Comparison of ENCODE assay signal across 1 cellular context in the genomic region with DNA sequence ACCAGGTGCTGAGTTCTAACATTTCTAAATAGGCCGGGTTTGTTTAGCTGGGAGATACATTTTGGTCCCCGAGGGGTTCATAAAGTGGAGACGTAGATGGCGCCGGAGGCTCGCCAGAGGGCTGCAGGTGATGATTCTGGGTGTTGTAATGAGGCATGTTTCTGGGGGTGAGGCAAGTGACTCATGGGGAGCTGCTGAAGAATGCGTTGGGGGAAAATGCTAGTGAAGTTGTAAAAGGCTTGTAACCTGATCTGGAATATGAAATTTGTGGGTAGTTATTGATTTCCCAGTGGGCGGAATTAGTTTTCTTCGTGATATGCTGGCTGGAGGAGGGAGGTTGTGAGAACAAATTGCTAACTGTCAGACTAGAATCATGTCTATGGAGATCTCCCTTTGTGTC.
TF ChIP-seq lines count a peak whose summit lies in the region.

No MANE protein-coding gene starts in this region.

TF ChIP-seq in GM12878, 131 proteins besides CTCF, POLR2A, EP300 and RAD21:
- TF ChIP-seq, protein P1, sequence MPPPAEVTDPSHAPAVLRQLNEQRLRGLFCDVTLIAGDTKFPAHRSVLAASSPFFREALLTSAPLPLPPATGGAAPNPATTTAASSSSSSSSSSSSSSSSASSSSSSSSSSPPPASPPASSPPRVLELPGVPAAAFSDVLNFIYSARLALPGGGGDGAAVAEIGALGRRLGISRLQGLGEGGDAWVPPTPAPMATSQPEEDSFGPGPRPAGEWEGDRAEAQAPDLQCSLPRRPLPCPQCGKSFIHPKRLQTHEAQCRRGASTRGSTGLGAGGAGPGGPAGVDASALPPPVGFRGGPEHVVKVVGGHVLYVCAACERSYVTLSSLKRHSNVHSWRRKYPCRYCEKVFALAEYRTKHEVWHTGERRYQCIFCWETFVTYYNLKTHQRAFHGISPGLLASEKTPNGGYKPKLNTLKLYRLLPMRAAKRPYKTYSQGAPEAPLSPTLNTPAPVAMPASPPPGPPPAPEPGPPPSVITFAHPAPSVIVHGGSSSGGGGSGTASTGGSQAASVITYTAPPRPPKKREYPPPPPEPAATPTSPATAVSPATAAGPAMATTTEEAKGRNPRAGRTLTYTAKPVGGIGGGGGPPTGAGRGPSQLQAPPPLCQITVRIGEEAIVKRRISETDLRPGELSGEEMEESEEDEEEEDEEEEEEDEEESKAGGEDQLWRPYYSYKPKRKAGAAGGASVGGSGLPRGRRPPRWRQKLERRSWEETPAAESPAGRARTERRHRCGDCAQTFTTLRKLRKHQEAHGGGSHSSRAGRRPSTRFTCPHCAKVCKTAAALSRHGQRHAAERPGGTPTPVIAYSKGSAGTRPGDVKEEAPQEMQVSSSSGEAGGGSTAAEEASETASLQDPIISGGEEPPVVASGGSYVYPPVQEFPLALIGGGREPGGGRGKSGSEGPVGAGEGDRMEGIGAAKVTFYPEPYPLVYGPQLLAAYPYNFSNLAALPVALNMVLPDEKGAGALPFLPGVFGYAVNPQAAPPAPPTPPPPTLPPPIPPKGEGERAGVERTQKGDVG (CRISPR knock-in tag; IDR thresholded peaks at IDR 0.05), result no peak
- TF ChIP-seq MXI1 (IDR thresholded peaks at IDR 0.05; ENCODE audit: low read depth, low read length), result no peak
- no peak for TF ChIP-seq GABPA (IDR thresholded peaks at IDR 0.05; ENCODE audit: low read depth)
- no peak for TF ChIP-seq CREB1 (IDR thresholded peaks at IDR 0.05; ENCODE audit: low read depth)
- TF ChIP-seq, protein P2, sequence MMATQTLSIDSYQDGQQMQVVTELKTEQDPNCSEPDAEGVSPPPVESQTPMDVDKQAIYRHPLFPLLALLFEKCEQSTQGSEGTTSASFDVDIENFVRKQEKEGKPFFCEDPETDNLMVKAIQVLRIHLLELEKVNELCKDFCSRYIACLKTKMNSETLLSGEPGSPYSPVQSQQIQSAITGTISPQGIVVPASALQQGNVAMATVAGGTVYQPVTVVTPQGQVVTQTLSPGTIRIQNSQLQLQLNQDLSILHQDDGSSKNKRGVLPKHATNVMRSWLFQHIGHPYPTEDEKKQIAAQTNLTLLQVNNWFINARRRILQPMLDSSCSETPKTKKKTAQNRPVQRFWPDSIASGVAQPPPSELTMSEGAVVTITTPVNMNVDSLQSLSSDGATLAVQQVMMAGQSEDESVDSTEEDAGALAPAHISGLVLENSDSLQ (IDR thresholded peaks at IDR 0.05), result no peak
- no peak for TF ChIP-seq MYC (IDR thresholded peaks at IDR 0.05; ENCODE audit: insufficient read depth, insufficient read length, insufficient replicate concordance, low read length, severe bottlenecking)
- TF ChIP-seq RELA (IDR thresholded peaks at IDR 0.05; ENCODE audit: borderline replicate concordance, partially characterized antibody), result no peak
- TF ChIP-seq, protein P3, sequence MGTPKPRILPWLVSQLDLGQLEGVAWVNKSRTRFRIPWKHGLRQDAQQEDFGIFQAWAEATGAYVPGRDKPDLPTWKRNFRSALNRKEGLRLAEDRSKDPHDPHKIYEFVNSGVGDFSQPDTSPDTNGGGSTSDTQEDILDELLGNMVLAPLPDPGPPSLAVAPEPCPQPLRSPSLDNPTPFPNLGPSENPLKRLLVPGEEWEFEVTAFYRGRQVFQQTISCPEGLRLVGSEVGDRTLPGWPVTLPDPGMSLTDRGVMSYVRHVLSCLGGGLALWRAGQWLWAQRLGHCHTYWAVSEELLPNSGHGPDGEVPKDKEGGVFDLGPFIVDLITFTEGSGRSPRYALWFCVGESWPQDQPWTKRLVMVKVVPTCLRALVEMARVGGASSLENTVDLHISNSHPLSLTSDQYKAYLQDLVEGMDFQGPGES (IDR thresholded peaks at IDR 0.05), result no peak
TF ChIP-seq in GM12878: peak in this region for 0.
